Comparison of ENCODE assay signal across 25 cellular contexts in genomic region chr4:16881151-16881884, GRCh38. TPM values are rescaled to one million over a fixed set of nuclear protein-coding genes. Genes with fewer than 3 reads are reported as not detected.
"Had no signal": no experiment of that assay in that cellular context is flagged by ENCODE, and none has a peak within 500 bp of the region (broad histone marks: within the 10 kb centered on the region; RNA-seq: fewer than 3 reads in every experiment).

No MANE protein-coding gene starts in this region.

- DNase-seq: colonic mucosa; cortex of kidney; effector CD8-positive, alpha-beta T cell; effector memory CD8-positive, alpha-beta T cell; erythroblast; esophagus squamous epithelium; foreskin fibroblast; foreskin melanocyte; gastrocnemius medialis; glutamatergic neuron; head of caudate nucleus; heart right ventricle; hippocampal formation; left cardiac atrium; left lung; left ventricle myocardium superior; lower lobe of right lung; mesenchymal stem cell; midbrain; naive thymus-derived CD4-positive, alpha-beta T cell had no signal

- H3K9me3 Mint-ChIP-seq: dendritic cell treated with granulocyte-macrophage colony-stimulating factor and Interleukin-4, amounts not matched to agents 40 ng/mL and 50 ng/mL, for 4 days; effector memory CD8-positive, alpha-beta T cell had no signal

- ATAC-seq: effector memory CD8-positive, alpha-beta T cell; esophagus mucosa; gastrocnemius medialis; heart right ventricle; left cardiac atrium; left lung; left ventricle myocardium superior; lower lobe of right lung; naive thymus-derived CD4-positive, alpha-beta T cell had no signal

- H3K27me3 ChIP-seq: colonic mucosa, esophagus squamous epithelium, gastrocnemius medialis, heart right ventricle, left lung had no signal

- H3K27ac ChIP-seq: colonic mucosa, epithelial cell of prostate, esophagus squamous epithelium, gastrocnemius medialis, left lung, lower lobe of right lung had no signal

- H3K36me3 ChIP-seq: colonic mucosa, esophagus squamous epithelium, gastrocnemius medialis, left lung had no signal

- H3K27ac Mint-ChIP-seq: dendritic cell treated with granulocyte-macrophage colony-stimulating factor and Interleukin-4, amounts not matched to agents 40 ng/mL and 50 ng/mL, for 4 days; effector memory CD8-positive, alpha-beta T cell; naive thymus-derived CD4-positive, alpha-beta T cell had no signal

- H3K4me3 Mint-ChIP-seq: dendritic cell treated with granulocyte-macrophage colony-stimulating factor and Interleukin-4, amounts not matched to agents 40 ng/mL and 50 ng/mL, for 4 days; effector memory CD8-positive, alpha-beta T cell; naive thymus-derived CD4-positive, alpha-beta T cell had no signal

- H3K4me3 ChIP-seq: colonic mucosa, esophagus squamous epithelium, gastrocnemius medialis, heart right ventricle, left lung, lower lobe of right lung had no signal

- H3K9me3 ChIP-seq: colonic mucosa, esophagus squamous epithelium, gastrocnemius medialis, left lung, lower lobe of right lung had no signal

- H3K27me3 Mint-ChIP-seq: dendritic cell treated with granulocyte-macrophage colony-stimulating factor and Interleukin-4, amounts not matched to agents 40 ng/mL and 50 ng/mL, for 4 days; effector memory CD8-positive, alpha-beta T cell; naive thymus-derived CD4-positive, alpha-beta T cell had no signal

- H3K4me1 ChIP-seq: colonic mucosa, esophagus squamous epithelium, gastrocnemius medialis, left lung, lower lobe of right lung had no signal

- FAIRE-seq: islet of Langerhans, keratinocyte had no signal

RNA-seq across cellular contexts. Expression of gene LDB2, which starts 17.1 kb away (rescaled TPM):
- polyA plus RNA-seq: keratinocyte; naive thymus-derived CD4-positive, alpha-beta T cell had no signal
